20 cellular contexts compared by ENCODE assay signal in the genomic region with DNA sequence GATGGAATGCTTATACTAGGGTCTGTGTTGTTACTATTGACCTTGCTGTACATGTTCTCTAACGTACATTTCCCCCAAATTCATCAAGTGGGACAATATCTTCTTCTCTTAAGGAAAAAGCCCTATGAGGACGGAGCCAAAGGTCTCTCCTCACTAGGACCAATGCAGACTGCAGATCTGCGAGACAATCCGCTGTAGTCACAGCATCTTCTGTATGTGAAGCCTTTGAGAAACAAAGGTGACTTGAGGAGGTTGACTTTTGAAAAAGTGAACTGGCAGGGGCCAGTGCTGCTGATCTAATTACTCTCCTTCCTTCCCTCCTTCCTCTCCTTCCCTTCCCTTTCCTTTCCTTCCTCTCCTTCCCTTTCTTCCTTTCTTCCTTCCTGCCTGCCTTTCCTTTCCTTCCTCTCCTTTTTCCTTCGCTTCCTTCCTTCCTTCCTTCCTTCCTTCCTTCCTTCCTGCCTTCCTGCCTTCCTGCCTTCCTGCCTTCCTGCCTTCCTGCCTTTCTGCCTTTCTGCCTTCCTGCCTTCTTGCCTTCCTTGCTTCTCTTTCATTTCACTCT.
"Had no signal": no experiment of that assay in that cellular context is flagged by ENCODE, and none has a peak within 500 bp of the region (broad histone marks: within the 10 kb centered on the region; RNA-seq: fewer than 3 reads in every experiment).

No MANE protein-coding gene starts in this region.

- H3K4me2 ChIP-seq: smooth muscle cell had no signal

- H3K9me3 ChIP-seq: heart left ventricle, neutrophil, right atrium auricular region, tibial nerve, uterus had no signal

- ATAC-seq: activated CD8-positive, alpha-beta memory T cell treated with anti-CD3 and anti-CD28 coated beads, Interleukin-2, amount 10 ng/mL, durations not matched to agents 7 days and 5 days; effector memory CD8-positive, alpha-beta T cell; heart left ventricle; left lobe of liver; naive thymus-derived CD4-positive, alpha-beta T cell had no signal

- H3K27ac ChIP-seq: heart left ventricle, neutrophil, right atrium auricular region, tibial nerve, uterus had no signal

- H3K4me3 ChIP-seq: heart left ventricle, right atrium auricular region, smooth muscle cell, tibial nerve, uterus had no signal

- H3K27me3 ChIP-seq: heart left ventricle, neutrophil, right atrium auricular region, tibial nerve, uterus had no signal

- DNase-seq: activated CD4-positive, alpha-beta T cell treated with anti-CD3 and anti-CD28 coated beads for 1 hour; activated CD4-positive, alpha-beta T cell treated with anti-CD3 and anti-CD28 coated beads, Interleukin-2, amount 50 U/mL, for 48 hours; activated CD8-positive, alpha-beta memory T cell treated with anti-CD3 and anti-CD28 coated beads, Interleukin-2, amount 10 ng/mL, durations not matched to agents 7 days and 5 days; activated naive CD4-positive, alpha-beta T cell treated with anti-CD3 and anti-CD28 coated beads, Interleukin-2, amount 50 U/mL, for 16 hours; activated T-cell treated with anti-CD3 and anti-CD28 coated beads, Interleukin-2, amount 50 U/mL, for 1 hour; effector memory CD8-positive, alpha-beta T cell; heart left ventricle; islet precursor cell; naive thymus-derived CD4-positive, alpha-beta T cell; stimulated activated CD4-positive, alpha-beta T cell treated with anti-CD3 and anti-CD28 coated beads, Interleukin-4, amount 100 ng/mL, for 4 hours; stimulated activated CD8-positive, alpha-beta memory T cell treated with anti-CD3 and anti-CD28 coated beads, Interleukin-4, amount 100 ng/mL, for 48 hours; stimulated activated naive CD4-positive, alpha-beta T cell treated with Interleukin-2 at 50 U/mL for 16 hours; substantia nigra; uterus had no signal

- FAIRE-seq: frontal cortex had no signal

- H3K4me1 ChIP-seq: heart left ventricle, right atrium auricular region, tibial nerve, uterus had no signal

- H3K36me3 ChIP-seq: heart left ventricle, neutrophil, right atrium auricular region, tibial nerve, uterus had no signal
